Comparison of ENCODE assay signal across 8 cellular contexts in the genomic region with DNA sequence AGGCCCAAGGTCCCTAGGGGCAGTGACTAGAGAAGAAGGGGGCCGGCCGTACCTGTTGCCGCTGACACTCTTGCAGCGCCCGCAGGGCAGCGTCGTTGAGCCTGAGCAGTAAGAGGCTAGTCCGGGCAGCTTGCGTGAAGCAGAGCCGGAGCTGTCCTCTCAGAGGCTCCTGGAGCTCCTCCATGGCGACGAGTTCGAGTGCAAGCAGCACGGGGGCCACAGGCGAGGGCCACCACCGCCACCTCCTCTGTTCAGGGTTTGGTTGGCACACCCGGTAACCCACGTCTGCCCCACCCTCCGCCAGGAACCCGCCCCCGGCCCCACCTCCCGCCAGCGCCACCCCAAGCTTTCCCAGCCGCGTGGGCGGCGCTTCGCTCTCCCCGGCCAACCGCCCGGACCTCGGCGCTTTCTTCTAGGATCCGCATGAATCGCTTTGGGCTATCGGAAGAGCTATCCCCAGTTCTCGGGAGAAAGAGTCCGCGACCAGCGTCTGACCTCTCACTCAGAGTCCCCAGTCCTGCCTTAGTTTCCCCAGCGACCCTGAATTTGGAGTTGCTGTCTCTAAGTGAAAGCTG. TPM values are rescaled to one million over a fixed set of nuclear protein-coding genes. Genes with fewer than 3 reads are reported as not detected.
DNase-seq lines count a peak whose midpoint lies in the region; ATAC-seq, FAIRE-seq and TF ChIP-seq lines count a peak whose summit lies in the region.

A gene with protein sequence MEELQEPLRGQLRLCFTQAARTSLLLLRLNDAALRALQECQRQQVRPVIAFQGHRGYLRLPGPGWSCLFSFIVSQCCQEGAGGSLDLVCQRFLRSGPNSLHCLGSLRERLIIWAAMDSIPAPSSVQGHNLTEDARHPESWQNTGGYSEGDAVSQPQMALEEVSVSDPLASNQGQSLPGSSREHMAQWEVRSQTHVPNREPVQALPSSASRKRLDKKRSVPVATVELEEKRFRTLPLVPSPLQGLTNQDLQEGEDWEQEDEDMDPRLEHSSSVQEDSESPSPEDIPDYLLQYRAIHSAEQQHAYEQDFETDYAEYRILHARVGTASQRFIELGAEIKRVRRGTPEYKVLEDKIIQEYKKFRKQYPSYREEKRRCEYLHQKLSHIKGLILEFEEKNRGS (minus strand): TSS at position 249 of the 575 bp plus-strand sequence. CDS start 65 bp downstream, at position 184.

- FAIRE-seq in GM19239 (lab: Jason Lieb, UNC) = no peak

- H3K27me3 Mint-ChIP-seq in T-helper 2 cell treated with Interferon-gamma antibody and Interleukin-4, amounts not matched to agents 5 μg/mL and 100 μg/mL, for 36 hours (ENCODE audit: low read depth) = peaks cover 11% of the 10 kb centered on the region

- H3K4me1 ChIP-seq in iPS-15b (ENCODE audit: control insufficient read depth, insufficient read depth, low read length) (peaks cover 9% of the 10 kb centered on the region), spleen (peaks cover 8 to 40% (median 25%) of the 10 kb centered on the region in 6 donors)

- H3K9me3 ChIP-seq in iPS-15b (ENCODE audit: control insufficient read depth, insufficient read depth, low read length) (no peaks in the 10 kb centered on the region), spleen (no peaks in the 10 kb centered on the region)

- peaks cover 15% of the 10 kb centered on the region for H3K4me1 Mint-ChIP-seq in T-helper 2 cell treated with Interferon-gamma antibody and Interleukin-4, amounts not matched to agents 5 μg/mL and 100 μg/mL, for 36 hours (ENCODE audit: low read depth)

- DNase-seq in NCI-H1436 (lab: John Stamatoyannopoulos, UW) (peak; percentile 76), astrocyte of the spinal cord (ENCODE audit: low read depth, low spot score) (peak; percentile 79), spleen (peak; percentile 95), GM19239 (ENCODE audit: insufficient read length, low spot score) (no peak)
- peak; percentile 67 for DNase-seq in T-helper 2 cell treated with Interferon-gamma antibody and Interleukin-4, amounts not matched to agents 5 μg/mL and 100 μg/mL, for 36 hours (ENCODE audit: low spot score)

- 0 to 1% (median 0%) methylated on average over 19 to 41 of the region's 41 CpGs for WGBS in spleen, 5 donors

- H3K4me3 Mint-ChIP-seq in T-helper 2 cell treated with Interferon-gamma antibody and Interleukin-4, amounts not matched to agents 5 μg/mL and 100 μg/mL, for 36 hours = peak within 1 kb of the TSS; percentile 93

- H3K36me3 Mint-ChIP-seq in T-helper 2 cell treated with Interferon-gamma antibody and Interleukin-4, amounts not matched to agents 5 μg/mL and 100 μg/mL, for 36 hours (ENCODE audit: low read depth) = peaks cover 15% of the 10 kb centered on the region

- peak within 1 kb of the TSS; percentile 91 for H3K27ac Mint-ChIP-seq in T-helper 2 cell treated with Interferon-gamma antibody and Interleukin-4, amounts not matched to agents 5 μg/mL and 100 μg/mL, for 36 hours

- peak; percentile 38 for TF ChIP-seq POLR2A in GM10847 (IDR thresholded peaks at IDR 0.05; ENCODE audit: extremely low read depth, insufficient read length)
- TF ChIP-seq POLR2A in spleen (IDR thresholded peaks at IDR 0.05) = no peak

- H3K9me3 Mint-ChIP-seq in T-helper 2 cell treated with Interferon-gamma antibody and Interleukin-4, amounts not matched to agents 5 μg/mL and 100 μg/mL, for 36 hours = no peaks in the 10 kb centered on the region

- H3K4me3 ChIP-seq in astrocyte of the spinal cord (ENCODE audit: low read depth, low read length) (peak within 1 kb of the TSS; percentile 69), iPS-15b (ENCODE audit: low read depth, low read length) (peak within 1 kb of the TSS; percentile 83), spleen (peak within 1 kb of the TSS; percentile 47 to 80 (median 66))

- TF ChIP-seq CTCF in astrocyte of the spinal cord (IDR thresholded peaks at IDR 0.05; ENCODE audit: low read depth, low read length) (no peak), spleen (IDR thresholded peaks at IDR 0.05 in 8 of 11, conservative IDR thresholded peaks at IDR 0.05 in 3 of 11) (no peak)

- peaks cover 9% of the 10 kb centered on the region for H3K36me3 ChIP-seq in iPS-15b (ENCODE audit: control insufficient read depth, insufficient read depth, low read length)
- H3K36me3 ChIP-seq in spleen = peaks cover 0 to 26% (median 22%) of the 10 kb centered on the region in 6 donors

- in situ Hi-C loops in astrocyte of the spinal cord (cut with HindIII; ENCODE audit: low sequenced_read_pairs) = no loop called here

- H3K27me3 ChIP-seq in iPS-15b (ENCODE audit: control insufficient read depth, insufficient read depth, low read length) (no peaks in the 10 kb centered on the region), spleen (replicated peaks in 1 of 7) (no peaks in the 10 kb centered on the region)

- intact Hi-C loops in spleen (cut with DNase I; ENCODE audit: low total_unique reads) = no loop called here

- peak; percentile 34 for ATAC-seq in HG02610 (IDR thresholded peaks at IDR 0.05; ENCODE audit: unreplicated experiment)

- peak within 1 kb of the TSS; percentile 47 for H3K9ac ChIP-seq in iPS-15b (ENCODE audit: low read depth, low read length)

- peak within 1 kb of the TSS; percentile 83 to 91 (median 86) for H3K27ac ChIP-seq in spleen

RNA-seq across cellular contexts. Expression of the gene that starts here (rescaled TPM):
- total RNA-seq in spleen = 1 to 10 TPM; 1.7 to 9.8 (median 3.0) TPM
- polyA plus RNA-seq in spleen = 10 to 100 TPM in 1 of 3 donors, 1 to 10 TPM in 2; 5.1 to 44.4 (median 6.0) TPM
